Comparison of ENCODE assay signal across 1 cellular context in genomic region chr3:195867631-195868335, GRCh38.
TF ChIP-seq lines count a peak whose summit lies in the region.

No MANE protein-coding gene starts in this region.

TF ChIP-seq in GM12878, 131 proteins besides CTCF, POLR2A, EP300 and RAD21:
- TF ChIP-seq HDAC6 (IDR thresholded peaks at IDR 0.05; ENCODE audit: unreplicated experiment) (no peak), CHD4 (IDR thresholded peaks at IDR 0.05) (no peak), FOXM1 (IDR thresholded peaks at IDR 0.05; ENCODE audit: low read depth, low read length) (no peak), MYC (IDR thresholded peaks at IDR 0.05; ENCODE audit: insufficient read depth, insufficient read length, insufficient replicate concordance, low read length, severe bottlenecking) (no peak), BRCA1 (IDR thresholded peaks at IDR 0.05; ENCODE audit: low read depth, low read length) (no peak), ZNF207 (IDR thresholded peaks at IDR 0.05; ENCODE audit: borderline replicate concordance) (no peak), IKZF1 (conservative IDR thresholded peaks at IDR 0.05) (no peak), ZNF687 (IDR thresholded peaks at IDR 0.05) (no peak), CEBPZ (IDR thresholded peaks at IDR 0.05; ENCODE audit: low read depth, low read length) (no peak), KDM1A (IDR thresholded peaks at IDR 0.05; ENCODE audit: borderline replicate concordance) (no peak), ZSCAN29 (IDR thresholded peaks at IDR 0.05) (no peak), RELB (IDR thresholded peaks at IDR 0.05; ENCODE audit: low read depth) (no peak), SP1 (IDR thresholded peaks at IDR 0.05; ENCODE audit: low read depth, low read length) (no peak), MEF2B (IDR thresholded peaks at IDR 0.05; ENCODE audit: partially characterized antibody, poor library complexity, severe bottlenecking) (no peak), ZNF274 (IDR thresholded peaks at IDR 0.05; ENCODE audit: insufficient read depth, insufficient read length) (no peak), PML (IDR thresholded peaks at IDR 0.05; ENCODE audit: low read length) (no peak), ZZZ3 (IDR thresholded peaks at IDR 0.05; ENCODE audit: control insufficient read depth, insufficient read length, low read depth) (no peak), HCFC1 (IDR thresholded peaks at IDR 0.05; ENCODE audit: low read length) (no peak)
- TF ChIP-seq, protein P1, sequence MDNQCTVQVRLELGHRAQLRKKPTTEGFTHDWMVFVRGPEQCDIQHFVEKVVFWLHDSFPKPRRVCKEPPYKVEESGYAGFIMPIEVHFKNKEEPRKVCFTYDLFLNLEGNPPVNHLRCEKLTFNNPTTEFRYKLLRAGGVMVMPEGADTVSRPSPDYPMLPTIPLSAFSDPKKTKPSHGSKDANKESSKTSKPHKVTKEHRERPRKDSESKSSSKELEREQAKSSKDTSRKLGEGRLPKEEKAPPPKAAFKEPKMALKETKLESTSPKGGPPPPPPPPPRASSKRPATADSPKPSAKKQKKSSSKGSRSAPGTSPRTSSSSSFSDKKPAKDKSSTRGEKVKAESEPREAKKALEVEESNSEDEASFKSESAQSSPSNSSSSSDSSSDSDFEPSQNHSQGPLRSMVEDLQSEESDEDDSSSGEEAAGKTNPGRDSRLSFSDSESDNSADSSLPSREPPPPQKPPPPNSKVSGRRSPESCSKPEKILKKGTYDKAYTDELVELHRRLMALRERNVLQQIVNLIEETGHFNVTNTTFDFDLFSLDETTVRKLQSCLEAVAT (IDR thresholded peaks at IDR 0.05) = no peak
- TF ChIP-seq, protein P2, sequence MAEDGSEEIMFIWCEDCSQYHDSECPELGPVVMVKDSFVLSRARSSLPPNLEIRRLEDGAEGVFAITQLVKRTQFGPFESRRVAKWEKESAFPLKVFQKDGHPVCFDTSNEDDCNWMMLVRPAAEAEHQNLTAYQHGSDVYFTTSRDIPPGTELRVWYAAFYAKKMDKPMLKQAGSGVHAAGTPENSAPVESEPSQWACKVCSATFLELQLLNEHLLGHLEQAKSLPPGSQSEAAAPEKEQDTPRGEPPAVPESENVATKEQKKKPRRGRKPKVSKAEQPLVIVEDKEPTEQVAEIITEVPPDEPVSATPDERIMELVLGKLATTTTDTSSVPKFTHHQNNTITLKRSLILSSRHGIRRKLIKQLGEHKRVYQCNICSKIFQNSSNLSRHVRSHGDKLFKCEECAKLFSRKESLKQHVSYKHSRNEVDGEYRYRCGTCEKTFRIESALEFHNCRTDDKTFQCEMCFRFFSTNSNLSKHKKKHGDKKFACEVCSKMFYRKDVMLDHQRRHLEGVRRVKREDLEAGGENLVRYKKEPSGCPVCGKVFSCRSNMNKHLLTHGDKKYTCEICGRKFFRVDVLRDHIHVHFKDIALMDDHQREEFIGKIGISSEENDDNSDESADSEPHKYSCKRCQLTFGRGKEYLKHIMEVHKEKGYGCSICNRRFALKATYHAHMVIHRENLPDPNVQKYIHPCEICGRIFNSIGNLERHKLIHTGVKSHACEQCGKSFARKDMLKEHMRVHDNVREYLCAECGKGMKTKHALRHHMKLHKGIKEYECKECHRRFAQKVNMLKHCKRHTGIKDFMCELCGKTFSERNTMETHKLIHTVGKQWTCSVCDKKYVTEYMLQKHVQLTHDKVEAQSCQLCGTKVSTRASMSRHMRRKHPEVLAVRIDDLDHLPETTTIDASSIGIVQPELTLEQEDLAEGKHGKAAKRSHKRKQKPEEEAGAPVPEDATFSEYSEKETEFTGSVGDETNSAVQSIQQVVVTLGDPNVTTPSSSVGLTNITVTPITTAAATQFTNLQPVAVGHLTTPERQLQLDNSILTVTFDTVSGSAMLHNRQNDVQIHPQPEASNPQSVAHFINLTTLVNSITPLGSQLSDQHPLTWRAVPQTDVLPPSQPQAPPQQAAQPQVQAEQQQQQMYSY (CRISPR knock-in tag; IDR thresholded peaks at IDR 0.05) = no peak
